In the genomic region with DNA sequence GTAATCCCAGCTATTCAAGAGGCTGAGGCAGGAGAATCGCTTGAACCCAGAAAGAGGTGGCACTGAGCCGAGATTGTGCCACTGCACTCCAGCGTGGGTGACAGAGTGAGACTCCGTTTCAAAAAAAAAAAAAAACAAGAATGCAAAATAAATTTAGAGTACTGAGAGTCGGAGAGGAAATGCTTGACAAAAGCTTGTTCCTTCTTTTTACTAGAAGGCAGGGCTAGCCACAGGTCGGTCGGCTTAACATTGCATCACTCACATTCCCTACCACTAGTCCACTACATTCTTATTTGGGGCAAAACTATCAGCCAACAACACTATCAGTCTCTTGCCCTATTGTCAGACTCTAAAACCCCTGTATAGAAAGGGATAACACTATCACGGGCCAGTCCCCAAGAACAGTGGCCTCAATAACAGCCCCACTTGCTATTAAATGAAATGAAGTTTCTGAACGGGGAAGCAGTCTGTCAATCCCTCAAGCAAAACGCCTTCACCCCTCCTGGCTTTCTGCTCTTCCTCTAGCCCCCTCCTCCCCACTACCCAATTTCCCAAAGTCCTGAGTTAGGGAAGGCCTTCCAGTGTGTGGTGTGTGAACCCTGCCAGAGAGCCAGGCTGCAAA, we compare ENCODE assay signal across 8 cellular contexts. TPM values are rescaled to one million over a fixed set of nuclear protein-coding genes. Genes with fewer than 3 reads are reported as not detected.
A peak's percentile ranks its signal among the peaks of the same experiment; 100 is the strongest.
DNase-seq lines count a peak whose midpoint lies in the region; ATAC-seq and TF ChIP-seq lines count a peak whose summit lies in the region.

No MANE protein-coding gene starts in this region.

- H3K27ac Mint-ChIP-seq in activated CD4-positive, alpha-beta memory T cell treated with anti-CD3 and anti-CD28 coated beads for 36 hours = peak overlapping the region; percentile 16

- 6 to 15% methylated on average over 10 of the region's 10 CpGs for WGBS in sigmoid colon, 2 donors

- ATAC-seq in GM21367 (IDR thresholded peaks at IDR 0.05; ENCODE audit: unreplicated experiment) = no peak

- peak overlapping the region; percentile 96 for H3K4me3 Mint-ChIP-seq in activated CD4-positive, alpha-beta memory T cell treated with anti-CD3 and anti-CD28 coated beads for 36 hours

- H3K9me3 Mint-ChIP-seq in activated CD4-positive, alpha-beta memory T cell treated with anti-CD3 and anti-CD28 coated beads for 36 hours = no peaks in the 10 kb centered on the region

- no peaks in the 10 kb centered on the region for H3K9me3 ChIP-seq in sigmoid colon

- H3K36me3 ChIP-seq in sigmoid colon = peaks cover 0 to 11% (median under 1%) of the 10 kb centered on the region in 4 donors

- H3K27me3 Mint-ChIP-seq in activated CD4-positive, alpha-beta memory T cell treated with anti-CD3 and anti-CD28 coated beads for 36 hours = no peaks in the 10 kb centered on the region

- peaks cover 36% of the 10 kb centered on the region for H3K4me1 Mint-ChIP-seq in activated CD4-positive, alpha-beta memory T cell treated with anti-CD3 and anti-CD28 coated beads for 36 hours (ENCODE audit: low read depth)

- CTCF ChIA-PET in activated CD4-positive, alpha-beta memory T cell treated with anti-CD3 and anti-CD28 coated beads for 36 hours (lab: Charles Lee) = interaction anchor here (0.6 to 4.0 kb wide), 12 partner anchors 14 to 243 kb away, joined by 3 to 50 read pairs (median 8); a partner anchor contains a TSS

- peaks cover 0 to 66% (median 52%) of the 10 kb centered on the region in 4 donors for H3K4me1 ChIP-seq in sigmoid colon

- TF ChIP-seq CTCF in sigmoid colon (IDR thresholded peaks at IDR 0.05) = no peak

- POLR2A ChIA-PET in activated CD4-positive, alpha-beta memory T cell treated with anti-CD3 and anti-CD28 coated beads for 36 hours (lab: Charles Lee) = interaction anchor here (0.6 to 3.0 kb wide), 5 partner anchors 11 to 113 kb away, joined by 3 to 20 read pairs (median 10); a partner anchor contains a TSS

- intact Hi-C loops in activated CD4-positive, alpha-beta memory T cell treated with anti-CD3 and anti-CD28 coated beads for 36 hours (cut with micrococcal nuclease) = loop anchor here (5.0 to 10.0 kb wide), 4 partner anchors 37 to 403 kb away; a partner anchor contains a TSS
- intact Hi-C loops in sigmoid colon (cut with DNase I) = loop anchor here (2.0 kb wide), 1 partner anchor 14 kb away; no protein-coding TSS in a partner anchor

- H3K27ac ChIP-seq in sigmoid colon = peak overlapping the region; percentile 98 to 99 (median 98)

- TF ChIP-seq EP300 in sigmoid colon (IDR thresholded peaks at IDR 0.05) = no peak

- in situ Hi-C loops in ACHN (cut with HindIII; ENCODE audit: low pct_ligation_motif_present, low pct_unique_long_range_greater_than_20kb, low sequenced_read_pairs) = no loop called here

- no peaks in the 10 kb centered on the region for H3K27me3 ChIP-seq in sigmoid colon

- peaks cover 6% of the 10 kb centered on the region for H3K36me3 Mint-ChIP-seq in activated CD4-positive, alpha-beta memory T cell treated with anti-CD3 and anti-CD28 coated beads for 36 hours

- TF ChIP-seq POLR2A in sigmoid colon (IDR thresholded peaks at IDR 0.05) = no peak

- DNase-seq in ACHN (peak; percentile 62), HCEC 1CT (peak; percentile 49), glomerular visceral epithelial cell (ENCODE audit: extremely low spot score) (peak; percentile 35), sigmoid colon (no peak), NCI-H526 (lab: John Stamatoyannopoulos, UW) (no peak), NCI-H2029 treated with DMSO at 0.1 percent for 48 hours (lab: John Stamatoyannopoulos, UW) (no peak)
- no peak for DNase-seq in activated CD4-positive, alpha-beta memory T cell treated with anti-CD3 and anti-CD28 coated beads for 36 hours

- peak overlapping the region; percentile 71 to 83 (median 81) for H3K4me3 ChIP-seq in sigmoid colon

RNA-seq across cellular contexts. Expression of a gene that starts 1.0 kb away (rescaled TPM):
- 10 to 100 TPM; 28.2 to 31.2 TPM for total RNA-seq in activated CD4-positive, alpha-beta memory T cell treated with anti-CD3 and anti-CD28 coated beads for 36 hours
- total RNA-seq in sigmoid colon = 100 to 1,000 TPM in 1 of 4 donors, 10 to 100 TPM in 3; 59.9 to 109 (median 78.0) TPM
- 10 to 100 TPM; 18.5 to 27.0 (median 25.2) TPM for polyA plus RNA-seq in sigmoid colon

RNA-seq across cellular contexts. Expression of a gene that starts 3.4 kb away (rescaled TPM):
- total RNA-seq in activated CD4-positive, alpha-beta memory T cell treated with anti-CD3 and anti-CD28 coated beads for 36 hours = 10 to 100 TPM; 62.0 to 62.2 TPM
- total RNA-seq in sigmoid colon = 10 to 100 TPM; 17.2 to 33.5 (median 31.6) TPM
- 10 to 100 TPM; 29.4 to 43.7 (median 32.6) TPM for polyA plus RNA-seq in sigmoid colon

RNA-seq across cellular contexts. Expression of a gene that starts 9.1 kb away (rescaled TPM):
- total RNA-seq in activated CD4-positive, alpha-beta memory T cell treated with anti-CD3 and anti-CD28 coated beads for 36 hours = 1 to 10 TPM in 1 of 2 experiments, under 1 TPM in 1; 0.59 to 1.7 TPM
- total RNA-seq in sigmoid colon = not detected
- polyA plus RNA-seq in sigmoid colon = 10 to 100 TPM; 30.0 to 74.0 (median 31.2) TPM

RNA-seq across cellular contexts. Expression of a gene that starts 31.4 kb away (rescaled TPM):
- total RNA-seq in activated CD4-positive, alpha-beta memory T cell treated with anti-CD3 and anti-CD28 coated beads for 36 hours = 100 to 1,000 TPM in 1 of 2 experiments, 10 to 100 TPM in 1; 96.4 to 103 TPM
- 100 to 1,000 TPM in 1 of 4 donors, 10 to 100 TPM in 3; 55.7 to 135 (median 70.7) TPM for total RNA-seq in sigmoid colon
- 10 to 100 TPM; 18.0 to 44.4 (median 18.3) TPM for polyA plus RNA-seq in sigmoid colon

RNA-seq across cellular contexts. Expression of a gene that starts 37.5 kb away (rescaled TPM):
- total RNA-seq in activated CD4-positive, alpha-beta memory T cell treated with anti-CD3 and anti-CD28 coated beads for 36 hours = 10 to 100 TPM; 34.1 to 37.0 TPM
- 10 to 100 TPM in 2 of 4 donors, 1 to 10 TPM in 2; 8.4 to 19.1 (median 10.5) TPM for total RNA-seq in sigmoid colon
- polyA plus RNA-seq in sigmoid colon = 10 to 100 TPM in 1 of 3 donors, 1 to 10 TPM in 2; 4.2 to 20.1 (median 6.7) TPM

Comparison
In these comparisons a context has a peak if more than half of its experiments do, and no peak if none do; other contexts are left out.
1. DNase-seq: peak in ACHN (single experiment), HCEC 1CT (single experiment) and glomerular visceral epithelial cell (single experiment); none in activated CD4-positive, alpha-beta memory T cell treated with anti-CD3 and anti-CD28 coated beads for 36 hours (single experiment), sigmoid colon (single experiment), NCI-H526 (0 of 2) and NCI-H2029 treated with DMSO at 0.1 percent for 48 hours (single experiment).